In genomic region chr15:29115093-29115991, GRCh38 we compare ENCODE assay signal across 8 cellular contexts.
DNase-seq lines count a peak whose midpoint lies in the region; ATAC-seq and TF ChIP-seq lines count a peak whose summit lies in the region.

No MANE protein-coding gene starts in this region.

- peak overlapping the region; percentile 3 for H3K4me3 Mint-ChIP-seq in activated T-helper 17 cell treated with anti-CD3 and anti-CD28 coated beads, Interleukin-2, amount 50 U/mL, for 72 hours

- no peaks in the 10 kb centered on the region for H3K36me3 Mint-ChIP-seq in activated T-helper 17 cell treated with anti-CD3 and anti-CD28 coated beads, Interleukin-2, amount 50 U/mL, for 72 hours (ENCODE audit: low read depth)

- H3K4me1 ChIP-seq in right atrium auricular region: peaks cover 0 to 11% of the 10 kb centered on the region in 2 donors
- peaks cover 3% of the 10 kb centered on the region for H3K4me1 ChIP-seq in skeletal muscle satellite cell (ENCODE audit: control insufficient read depth, insufficient read depth, low read length)

- no peaks in the 10 kb centered on the region for H3K27me3 Mint-ChIP-seq in activated T-helper 17 cell treated with anti-CD3 and anti-CD28 coated beads, Interleukin-2, amount 50 U/mL, for 72 hours

- H3K27ac Mint-ChIP-seq in activated T-helper 17 cell treated with anti-CD3 and anti-CD28 coated beads, Interleukin-2, amount 50 U/mL, for 72 hours: no peak overlapping the region

- no peak overlapping the region for H3K9ac ChIP-seq in skeletal muscle satellite cell (ENCODE audit: low read depth, low read length)

- TF ChIP-seq CTCF in GM12873 (IDR thresholded peaks at IDR 0.05; ENCODE audit: insufficient read depth, low read depth, low read length, missing control alignments) (peak; percentile 30), right atrium auricular region (IDR thresholded peaks at IDR 0.05) (peak in 1 of 2 donors; percentile 61)

- H3K4me1 Mint-ChIP-seq in activated T-helper 17 cell treated with anti-CD3 and anti-CD28 coated beads, Interleukin-2, amount 50 U/mL, for 72 hours: peaks cover 8% of the 10 kb centered on the region

- H3K4me2 ChIP-seq in skeletal muscle satellite cell (ENCODE audit: low read length): peak overlapping the region; percentile 72

- H3K36me3 ChIP-seq in right atrium auricular region (no peaks in the 10 kb centered on the region), skeletal muscle satellite cell (ENCODE audit: insufficient read depth, low read length) (no peaks in the 10 kb centered on the region)

- H3K27ac ChIP-seq in right atrium auricular region: no peak overlapping the region

- H3K4me3 ChIP-seq in right atrium auricular region (peak overlapping the region; percentile 33 to 50), skeletal muscle satellite cell (ENCODE audit: low read length) (no peak overlapping the region)

- DNase-seq in right atrium auricular region (ENCODE audit: low spot score) (no peak), RKO (ENCODE audit: low spot score) (no peak), cerebellar nuclear complex (lab: John Stamatoyannopoulos, UW) (no peak)
- DNase-seq in stimulated activated CD4-positive, alpha-beta T cell treated with anti-CD3 and anti-CD28 coated beads, Interleukin-1b, Interleukin-23, amount 100 ng/mL, for 48 hours: no peak

- no peak for ATAC-seq in activated T-helper 17 cell treated with anti-CD3 and anti-CD28 coated beads, Interleukin-2, amount 50 U/mL, for 72 hours (replicated peaks)
- no peak for ATAC-seq in HG03520 (IDR thresholded peaks at IDR 0.05; ENCODE audit: unreplicated experiment)

- no peaks in the 10 kb centered on the region for H3K9me3 Mint-ChIP-seq in activated T-helper 17 cell treated with anti-CD3 and anti-CD28 coated beads, Interleukin-2, amount 50 U/mL, for 72 hours

- H3K27me3 ChIP-seq in right atrium auricular region: peaks cover 0 to 4% of the 10 kb centered on the region in 2 donors
- no peaks in the 10 kb centered on the region for H3K27me3 ChIP-seq in skeletal muscle satellite cell (ENCODE audit: control insufficient read depth, insufficient read depth, low read length)

- H3K9me3 ChIP-seq in right atrium auricular region (no peaks in the 10 kb centered on the region), skeletal muscle satellite cell (replicated peaks; ENCODE audit: low read length) (no peaks in the 10 kb centered on the region)
